8 cellular contexts compared by ENCODE assay signal in genomic region chr15:88664151-88664778, GRCh38. TPM values are rescaled to one million over a fixed set of nuclear protein-coding genes. Genes with fewer than 3 reads are reported as not detected.
DNase-seq lines count a peak whose midpoint lies in the region; ATAC-seq and TF ChIP-seq lines count a peak whose summit lies in the region.

No MANE protein-coding gene starts in this region.

- TF ChIP-seq CTCF in GM13976 (IDR thresholded peaks at IDR 0.05; ENCODE audit: borderline replicate concordance, control extremely low read depth, extremely low read depth, insufficient read depth, missing control alignments): peak; percentile 35
- peak; percentile 43 for TF ChIP-seq CTCF in RWPE2 (IDR thresholded peaks at IDR 0.05; ENCODE audit: poor library complexity, severe bottlenecking)
- TF ChIP-seq CTCF in adrenal gland (IDR thresholded peaks at IDR 0.05): peak in 3 of 6 experiments; percentile 23 to 34 (median 23)

- peaks cover 16% of the 10 kb centered on the region for H3K4me1 ChIP-seq in RWPE2 (ENCODE audit: insufficient read depth, poor library complexity, severe bottlenecking)
- H3K4me1 ChIP-seq in adrenal gland (replicated peaks in 1 of 2): no peaks in the 10 kb centered on the region

- no peak overlapping the region for H3K4me3 ChIP-seq in RWPE2 (ENCODE audit: severe bottlenecking)
- no peak overlapping the region for H3K4me3 ChIP-seq in adrenal gland

- H3K36me3 ChIP-seq in RWPE2 (ENCODE audit: low read depth) (no peaks in the 10 kb centered on the region), adrenal gland (replicated peaks in 1 of 2) (no peaks in the 10 kb centered on the region)

- ATAC-seq in RWPE2 (ENCODE audit: low read depth) (no peak), HG03565 (IDR thresholded peaks at IDR 0.05; ENCODE audit: unreplicated experiment) (no peak)

- no peak for TF ChIP-seq POLR2A in adrenal gland (IDR thresholded peaks at IDR 0.05)

- H3K27me3 ChIP-seq in RWPE2 (ENCODE audit: insufficient read depth, poor library complexity, severe bottlenecking) (no peaks in the 10 kb centered on the region), adrenal gland (no peaks in the 10 kb centered on the region)

- H3K9me3 ChIP-seq in RWPE2 (ENCODE audit: severe bottlenecking) (no peaks in the 10 kb centered on the region), adrenal gland (replicated peaks in 1 of 3) (no peaks in the 10 kb centered on the region)

- no peak overlapping the region for H3K27ac ChIP-seq in RWPE2 (ENCODE audit: poor library complexity, severe bottlenecking)
- H3K27ac ChIP-seq in adrenal gland: no peak overlapping the region

- 75 to 93% (median 82%) methylated on average over 2 to 7 of the region's 7 CpGs for WGBS in adrenal gland, 4 donors

- in situ Hi-C loops in GM13976 (cut with MboI; ENCODE audit: low sequenced_read_pairs, unreplicated experiment): no loop called here

- intact Hi-C loops in posterior vena cava (cut with DNase I) (no loop called here), adrenal gland (cut with DNase I) (no loop called here)

- DNase-seq in GM13976 (ENCODE audit: low spot score) (no peak), RWPE2 (ENCODE audit: low spot score) (peak; percentile 56), dermis blood vessel endothelial cell (peak; percentile 64), posterior vena cava (ENCODE audit: low spot score) (peak; percentile 37), adrenal gland (no peak), AG08395 (ENCODE audit: low spot score) (no peak), NCI-H1694 (lab: John Stamatoyannopoulos, UW) (no peak)

RNA-seq across cellular contexts. Expression of gene ISG20, which starts 25.4 kb away (rescaled TPM):
- total RNA-seq in dermis blood vessel endothelial cell: 22.2 and 49.4 TPM in 2 replicates
- 1 to 10 TPM; 6.9 to 7.4 TPM for total RNA-seq in posterior vena cava
- total RNA-seq in adrenal gland: 10 to 100 TPM in 1 of 8 donors, 1 to 10 TPM in 7; 1.6 to 10.5 (median 7.6) TPM
- polyA plus RNA-seq in adrenal gland: 10 to 100 TPM in 2 of 3 donors, 1 to 10 TPM in 1; 4.4 to 11.7 (median 10.2) TPM

RNA-seq across cellular contexts. Expression of gene AEN, which starts 43.1 kb away (rescaled TPM):
- total RNA-seq in dermis blood vessel endothelial cell: 58.9 and 73.0 TPM in 2 replicates
- 10 to 100 TPM; 12.2 to 24.3 TPM for total RNA-seq in posterior vena cava
- total RNA-seq in adrenal gland: 10 to 100 TPM in 7 of 8 donors, 1 to 10 TPM in 1; 8.5 to 29.3 (median 14.2) TPM
- 10 to 100 TPM in 1 of 3 donors, 1 to 10 TPM in 2; 4.9 to 11.3 (median 6.8) TPM for polyA plus RNA-seq in adrenal gland

Comparison
In these comparisons a context has a peak if more than half of its experiments do, and no peak if none do; other contexts are left out.
1. DNase-seq: peak in RWPE2 (single experiment), dermis blood vessel endothelial cell (single experiment) and posterior vena cava (single experiment); none in GM13976 (single experiment), adrenal gland (0 of 7), AG08395 (single experiment) and NCI-H1694 (single experiment).